Comparison of ENCODE assay signal across 20 cellular contexts in genomic region chr22:19709063-19709769, GRCh38. TPM values are rescaled to one million over a fixed set of nuclear protein-coding genes. Genes with fewer than 3 reads are reported as not detected.
DNase-seq lines count a peak whose midpoint lies in the region; ATAC-seq and TF ChIP-seq lines count a peak whose summit lies in the region.
"Had no signal": no experiment of that assay in that cellular context is flagged by ENCODE, and none has a peak within 500 bp of the region (broad histone marks: within the 10 kb centered on the region; RNA-seq: fewer than 3 reads in every experiment).

No MANE protein-coding gene starts in this region.

- peaks cover 9% of the 10 kb centered on the region; the same call in 1 of the 2 replicates for H4K20me1 ChIP-seq in BLaER1
- no peaks in the 10 kb centered on the region for H4K20me1 ChIP-seq in mammary epithelial cell (ENCODE audit: insufficient read depth, low read length)

- TF ChIP-seq CTCF in heart left ventricle (IDR thresholded peaks at IDR 0.05) (no peak), testis (IDR thresholded peaks at IDR 0.05) (no peak), mammary epithelial cell (conservative IDR thresholded peaks at IDR 0.05 in 1 of 2, IDR thresholded peaks at IDR 0.05 in 1 of 2; ENCODE audit: extremely low read depth in 1 of 2, insufficient read depth in 1 of 2, low read depth in 1 of 2, low read length in 2 of 2) (no peak)

- CTCF ChIA-PET in mammary epithelial cell (lab: Charles Lee; ENCODE audit: low non-redundant PET): no interaction called here

- DNase-seq in NT2/D1 (ENCODE audit: low read depth, low spot score) (no peak), heart left ventricle (peak in 4 of 5 donors; percentile 21 to 78 (median 61)), sciatic nerve (ENCODE audit: low spot score) (no peak), nucleus accumbens (lab: John Stamatoyannopoulos, UW) (no peak), immature natural killer cell (no peak), testis (no peak), mammary epithelial cell (no peak)
- DNase-seq: amniotic stem cell; caudate nucleus; CD4-positive, alpha-beta memory T cell; DMS79 treated with DMSO at 0.1 percent for 48 hours; KG1; NCI-H1048; NCI-H2029 treated with DMSO at 0.1 percent for 48 hours; stimulated activated CD4-positive, alpha-beta T cell treated with anti-CD3 and anti-CD28 coated beads, Interleukin-2, amount 100 ng/mL, for 48 hours; stomach; T-cell had no signal

- H3K36me3 Mint-ChIP-seq in immature natural killer cell: no peaks in the 10 kb centered on the region
- H3K36me3 Mint-ChIP-seq: CD4-positive, alpha-beta memory T cell; T-cell had no signal

- WGBS in heart left ventricle, 4 donors: 51 to 66% (median 59%) methylated on average over 16 to 19 of the region's 19 CpGs
- WGBS in testis, 2 donors: 73 to 82% methylated on average over 8 to 19 of the region's 19 CpGs
- whole genome bisulfite sequencing in mammary epithelial cell (ENCODE audit: low coverage, missing lambda C conversion rate): 78% methylated on average over 11 of the region's 19 CpGs

- TF ChIP-seq POLR2A in heart left ventricle (IDR thresholded peaks at IDR 0.05): no peak
- TF ChIP-seq POLR2A in testis (IDR thresholded peaks at IDR 0.05): no peak

- no peaks in the 10 kb centered on the region for H3K79me2 ChIP-seq in mammary epithelial cell (ENCODE audit: insufficient read depth, low read length)

- H3K4me1 ChIP-seq in BLaER1 (peaks cover 15% of the 10 kb centered on the region), NT2/D1 (ENCODE audit: insufficient read depth, insufficient read length) (peaks cover 46% of the 10 kb centered on the region), heart left ventricle (peaks cover 0 to 22% (median 2%) of the 10 kb centered on the region in 12 donors), testis (peaks cover 4% of the 10 kb centered on the region), mammary epithelial cell (ENCODE audit: insufficient read depth, low read length) (peaks cover 7% of the 10 kb centered on the region)

- no peak overlapping the region for H3K4me3 Mint-ChIP-seq in immature natural killer cell
- H3K4me3 Mint-ChIP-seq: CD4-positive, alpha-beta memory T cell; T-cell had no signal

- dilution Hi-C loops in mammary epithelial cell (cut with HindIII; ENCODE audit: low sequenced_read_pairs): no loop called here

- H3K4me1 Mint-ChIP-seq in immature natural killer cell: no peaks in the 10 kb centered on the region

- H2AFZ ChIP-seq in mammary epithelial cell (ENCODE audit: low read depth, low read length): no peak overlapping the region

- no peak overlapping the region for H3K9ac ChIP-seq in BLaER1
- peak overlapping the region; percentile 50 for H3K9ac ChIP-seq in NT2/D1 (ENCODE audit: insufficient read length, low read depth)
- no peak overlapping the region for H3K9ac ChIP-seq in mammary epithelial cell (ENCODE audit: insufficient read depth, low read length)

- H3K9me3 ChIP-seq in BLaER1: no peaks in the 10 kb centered on the region
- H3K9me3 ChIP-seq in NT2/D1 (ENCODE audit: insufficient read depth, low read length): no peaks in the 10 kb centered on the region
- no peaks in the 10 kb centered on the region for H3K9me3 ChIP-seq in heart left ventricle
- H3K9me3 ChIP-seq in testis: no peaks in the 10 kb centered on the region
- H3K9me3 ChIP-seq in mammary epithelial cell (replicated peaks; ENCODE audit: insufficient read depth, low read length): no peaks in the 10 kb centered on the region
- H3K9me3 ChIP-seq: ovary, stomach had no signal

- no peaks in the 10 kb centered on the region for H3K36me3 ChIP-seq in BLaER1
- no peaks in the 10 kb centered on the region for H3K36me3 ChIP-seq in NT2/D1 (ENCODE audit: insufficient read depth, insufficient read length, low read length)
- H3K36me3 ChIP-seq in heart left ventricle: no peaks in the 10 kb centered on the region
- H3K36me3 ChIP-seq in testis (ENCODE audit: low read depth, missing control alignments): no peaks in the 10 kb centered on the region
- no peaks in the 10 kb centered on the region for H3K36me3 ChIP-seq in mammary epithelial cell (ENCODE audit: insufficient read depth, low read length)
- H3K36me3 ChIP-seq: ovary, stomach had no signal

- BruUV-seq in mammary epithelial cell (replicated peaks; lab: Mats Ljungman, UMichigan): no TSS peak

- intact Hi-C loops in heart left ventricle (cut with DNase I) (no loop called here), sciatic nerve (cut with DNase I) (no loop called here), testis (cut with DNase I; ENCODE audit: low total_unique reads) (no loop called here), mammary epithelial cell (cut with micrococcal nuclease) (no loop called here)

- peaks cover 21% of the 10 kb centered on the region for H3K27me3 ChIP-seq in BLaER1
- H3K27me3 ChIP-seq in NT2/D1 (ENCODE audit: insufficient read depth, insufficient read length): peaks cover 26% of the 10 kb centered on the region
- peaks cover 0 to 15% (median 3%) of the 10 kb centered on the region in 9 donors for H3K27me3 ChIP-seq in heart left ventricle
- no peaks in the 10 kb centered on the region for H3K27me3 ChIP-seq in testis
- H3K27me3 ChIP-seq in mammary epithelial cell (ENCODE audit: insufficient read depth, low read length): no peaks in the 10 kb centered on the region
- H3K27me3 ChIP-seq: ovary had no signal

- no peaks in the 10 kb centered on the region for H3K9me3 Mint-ChIP-seq in immature natural killer cell
- H3K9me3 Mint-ChIP-seq: CD4-positive, alpha-beta memory T cell; T-cell had no signal

- H3K4me2 ChIP-seq in BLaER1 (peak overlapping the region; percentile 56), mammary epithelial cell (ENCODE audit: insufficient read depth, low read depth, low read length) (no peak overlapping the region)

- in situ Hi-C loops in mammary epithelial cell (cut with MboI; ENCODE audit: low sequenced_read_pairs in 2 of 2): loop anchor here in 1 of 2 donors (10.0 kb wide), 1 partner anchor 74 kb away; no protein-coding TSS in a partner anchor

- no peak overlapping the region for H3K27ac ChIP-seq in BLaER1
- H3K27ac ChIP-seq in heart left ventricle: no peak overlapping the region
- no peak overlapping the region for H3K27ac ChIP-seq in testis
- H3K27ac ChIP-seq in mammary epithelial cell (ENCODE audit: insufficient read depth, low read depth, low read length): no peak overlapping the region
- H3K27ac ChIP-seq: ovary, stomach had no signal

- ATAC-seq in heart left ventricle (peak in 3 of 4 donors; percentile 20 to 78 (median 40)), sciatic nerve (peak; percentile 47)
- ATAC-seq: T-cell had no signal

- peaks cover 5 to 14% (median 7%) of the 10 kb centered on the region in 3 donors for H3K27me3 Mint-ChIP-seq in immature natural killer cell (ENCODE audit: low read depth in 3 of 3)

- H3K27ac Mint-ChIP-seq in immature natural killer cell: no peak overlapping the region
- H3K27ac Mint-ChIP-seq: CD4-positive, alpha-beta memory T cell; T-cell had no signal

- no peak overlapping the region for H3K4me3 ChIP-seq in BLaER1
- no peak overlapping the region for H3K4me3 ChIP-seq in NT2/D1 (ENCODE audit: insufficient read length, low read depth)
- no peak overlapping the region for H3K4me3 ChIP-seq in heart left ventricle
- no peak overlapping the region for H3K4me3 ChIP-seq in testis
- H3K4me3 ChIP-seq in mammary epithelial cell (replicated peaks in 1 of 3; ENCODE audit: insufficient read depth in 1 of 3, low read depth in 2 of 3, low read length in 3 of 3): no peak overlapping the region
- H3K4me3 ChIP-seq: lung, ovary, stomach had no signal

RNA-seq across cellular contexts. Expression of gene SEPTIN5, which starts 5.1 kb away (rescaled TPM):
- total RNA-seq in heart left ventricle (100 to 1,000 TPM in 7 of 9 donors, 10 to 100 TPM in 2; 88.3 to 272 (median 156) TPM), sciatic nerve (22.5 TPM), testis (10 to 100 TPM; 68.9 to 89.3 TPM), mammary epithelial cell (10 to 100 TPM in 1 of 2 donors, 1 to 10 TPM in 1; 7.9 to 20.5 TPM)
- polyA plus RNA-seq in heart left ventricle (100 to 1,000 TPM in 1 of 2 donors, 10 to 100 TPM in 1; 75.7 to 127 TPM), immature natural killer cell (1 to 10 TPM in 1 of 3 donors, under 1 TPM in 1, not detected in 1; 0.36 to 2.2 TPM), testis (ENCODE audit: insufficient read depth, low read depth, low replicate concordance) (33.9 TPM), mammary epithelial cell (6.5 TPM)
- polyA minus RNA-seq in mammary epithelial cell: 29.6 TPM
- total RNA-seq: CD4-positive, alpha-beta memory T cell had no signal
- polyA plus RNA-seq: CD4-positive, alpha-beta memory T cell had no signal

RNA-seq across cellular contexts. Expression of gene GP1BB, which starts 14.1 kb away (rescaled TPM):
- total RNA-seq in heart left ventricle (10 to 100 TPM in 3 of 9 donors, 1 to 10 TPM in 3, not detected in 3; 1.4 to 52.2 (median 10.7) TPM), sciatic nerve (4.1 TPM), testis (10 to 100 TPM; 28.0 to 65.1 TPM), mammary epithelial cell (1 to 10 TPM in 1 of 2 donors, under 1 TPM in 1; 0.21 to 1.5 TPM)
- polyA plus RNA-seq in heart left ventricle (10 to 100 TPM in 1 of 2 donors, 1 to 10 TPM in 1; 6.5 to 30.4 TPM), immature natural killer cell (10 to 100 TPM in 1 of 3 donors, under 1 TPM in 2; 0.53 to 10.1 (median 0.95) TPM), testis (ENCODE audit: insufficient read depth, low read depth, low replicate concordance) (not detected), mammary epithelial cell (0.76 TPM)
- polyA minus RNA-seq in mammary epithelial cell: not detected
- total RNA-seq: CD4-positive, alpha-beta memory T cell had no signal
- polyA plus RNA-seq: CD4-positive, alpha-beta memory T cell had no signal

RNA-seq across cellular contexts. Expression of gene TBX1, which starts 51.4 kb away (rescaled TPM):
- total RNA-seq in heart left ventricle (1 to 10 TPM in 4 of 9 donors, under 1 TPM in 4, not detected in 1; 0.28 to 3.1 (median 1.2) TPM), sciatic nerve (4.2 TPM), testis (10 to 100 TPM; 23.3 to 43.4 TPM), mammary epithelial cell (under 1 TPM in 1 of 2 donors, not detected in 1; 0.17 TPM)
- polyA plus RNA-seq in heart left ventricle (under 1 TPM; 0.11 to 0.95 TPM), immature natural killer cell (under 1 TPM in 1 of 3 donors, not detected in 2; 0.12 TPM), testis (ENCODE audit: insufficient read depth, low read depth, low replicate concordance) (18.1 TPM), mammary epithelial cell (not detected)
- polyA minus RNA-seq in mammary epithelial cell: not detected
- total RNA-seq: CD4-positive, alpha-beta memory T cell had no signal
- polyA plus RNA-seq: CD4-positive, alpha-beta memory T cell had no signal

Comparison
In these comparisons a context has a peak if more than half of its experiments do, and no peak if none do; other contexts are left out.
1. DNase-seq: peak in heart left ventricle (4 of 5); none in NT2/D1 (single experiment), sciatic nerve (single experiment), nucleus accumbens (0 of 56), immature natural killer cell (0 of 3), testis (single experiment) and mammary epithelial cell (single experiment).